ENCODE assay signal across 31 cellular contexts in genomic region chr3:123317716-123318115, GRCh38.
"Had no signal": no experiment of that assay in that cellular context is flagged by ENCODE, and none has a peak within 500 bp of the region (broad histone marks: within the 10 kb centered on the region; RNA-seq: fewer than 3 reads in every experiment).

No MANE protein-coding gene starts in this region.

- FAIRE-seq: endothelial cell of umbilical vein, small intestine had no signal

- H3K4me3 ChIP-seq: coronary artery, esophagus muscularis mucosa, heart right ventricle, mucosa of descending colon, neural progenitor cell, ovary, right lobe of liver, stomach, thyroid gland had no signal

- H3K9me3 Mint-ChIP-seq: central memory CD8-positive, alpha-beta T cell; immature natural killer cell; mesothelial cell of epicardium; naive B cell; nephron; neural progenitor cell had no signal

- H3K9me3 ChIP-seq: esophagus muscularis mucosa, heart right ventricle, mucosa of descending colon, ovary, right lobe of liver, stomach, thyroid gland had no signal

- H3K4me3 Mint-ChIP-seq: central memory CD8-positive, alpha-beta T cell; immature natural killer cell; mesothelial cell of epicardium; nephron; neural progenitor cell had no signal

- H3K9ac ChIP-seq: neural progenitor cell had no signal

- H3K4me1 ChIP-seq: thyroid gland had no signal

- H3K4me2 ChIP-seq: neural progenitor cell had no signal

- H3K27ac ChIP-seq: coronary artery, heart right ventricle, neural progenitor cell, ovary, right lobe of liver, stomach, thyroid gland had no signal

- ATAC-seq: heart right ventricle, mucosa of descending colon, right lobe of liver had no signal

- H3K36me3 Mint-ChIP-seq: immature natural killer cell, mesothelial cell of epicardium, naive B cell, neural progenitor cell had no signal

- DNase-seq: dermis blood vessel endothelial cell; effector memory CD4-positive, alpha-beta T cell; foreskin melanocyte; glutamatergic neuron; heart right ventricle; hypothalamus; immature natural killer cell; islet precursor cell; kidney glomerular epithelial cell; mesenchymal stem cell; mucosa of descending colon; naive B cell; nucleus accumbens; ovary; small intestine; stimulated activated CD4-positive, alpha-beta T cell treated with anti-CD3 and anti-CD28 coated beads, Interleukin-12 subunit alpha, Interleukin-12 subunit beta, amount 100 ng/mL, for 4 hours; stimulated activated CD4-positive, alpha-beta T cell treated with anti-CD3 and anti-CD28 coated beads, Interleukin-1b, Interleukin-23, amount 100 ng/mL, for 48 hours; stimulated activated CD4-positive, alpha-beta T cell treated with anti-CD3 and anti-CD28 coated beads, Interleukin-4, amount 100 ng/mL, for 1 hour; stimulated activated CD8-positive, alpha-beta memory T cell treated with anti-CD3 and anti-CD28 coated beads, Interleukin-4, amount 100 ng/mL, for 48 hours; stimulated activated naive CD4-positive, alpha-beta T cell treated with Interleukin-2 at 50 U/mL for 16 hours; stomach; thyroid gland; trophoblast cell had no signal

- H3K27ac Mint-ChIP-seq: immature natural killer cell, mesothelial cell of epicardium, naive B cell, nephron, neural progenitor cell had no signal

- H3K36me3 ChIP-seq: neural progenitor cell, ovary, right lobe of liver, thyroid gland had no signal

- H3K27me3 ChIP-seq: esophagus muscularis mucosa, ovary, right lobe of liver, thyroid gland had no signal

- H3K4me1 Mint-ChIP-seq: central memory CD8-positive, alpha-beta T cell; immature natural killer cell had no signal

- H2AFZ ChIP-seq: neural progenitor cell had no signal
